ENCODE assay signal across 1 cellular context in genomic region chr2:241354668-241355658, GRCh38.
TF ChIP-seq lines count a peak whose summit lies in the region.

No MANE protein-coding gene starts in this region.

TF ChIP-seq in WTC11, 78 proteins besides CTCF, POLR2A, EP300 and RAD21 (continued from another document and continues in another):
- TF ChIP-seq ZSCAN18 (CRISPR knock-in tag; IDR thresholded peaks at IDR 0.05) (no peak), ZNF532 (CRISPR knock-in tag; IDR thresholded peaks at IDR 0.05; ENCODE audit: borderline replicate concordance) (peak; percentile 85; the same call in 1 of the 2 replicates), MAX (CRISPR knock-in tag; IDR thresholded peaks at IDR 0.05) (peak; percentile 57; the same call in 1 of the 2 replicates), JAZF1 (CRISPR knock-in tag; IDR thresholded peaks at IDR 0.05) (no peak), FOXP4 (CRISPR knock-in tag; IDR thresholded peaks at IDR 0.05) (no peak), ZNF219 (CRISPR knock-in tag; IDR thresholded peaks at IDR 0.05; ENCODE audit: borderline replicate concordance) (no peak), ARID4B (CRISPR knock-in tag; IDR thresholded peaks at IDR 0.05; ENCODE audit: borderline replicate concordance) (no peak), FOXP1 (CRISPR knock-in tag; IDR thresholded peaks at IDR 0.05; ENCODE audit: borderline replicate concordance) (no peak), KAT7 (CRISPR knock-in tag; IDR thresholded peaks at IDR 0.05; ENCODE audit: borderline replicate concordance) (no peak), MXD4 (CRISPR knock-in tag; IDR thresholded peaks at IDR 0.05; ENCODE audit: borderline replicate concordance) (no peak), NFYB (CRISPR knock-in tag; conservative IDR thresholded peaks at IDR 0.05; ENCODE audit: low read depth) (no peak), NR1H2 (CRISPR knock-in tag; IDR thresholded peaks at IDR 0.05) (no peak), NFATC4 (CRISPR knock-in tag; IDR thresholded peaks at IDR 0.05) (0 out of 2 replicates have a peak, but pooled peaks have one; percentile 52), JUN (CRISPR knock-in tag; IDR thresholded peaks at IDR 0.05) (no peak), RELA (CRISPR knock-in tag; IDR thresholded peaks at IDR 0.05; ENCODE audit: borderline replicate concordance) (no peak), USF2 (CRISPR knock-in tag; IDR thresholded peaks at IDR 0.05) (no peak), TP53 (CRISPR knock-in tag; IDR thresholded peaks at IDR 0.05) (0 out of 2 replicates have a peak, but pooled peaks have one; percentile 26), USF1 (CRISPR knock-in tag; IDR thresholded peaks at IDR 0.05) (no peak), HMGXB4 (CRISPR knock-in tag; IDR thresholded peaks at IDR 0.05) (no peak), SP1 (CRISPR knock-in tag; conservative IDR thresholded peaks at IDR 0.05) (peak; percentile 62), CBFB (CRISPR knock-in tag; IDR thresholded peaks at IDR 0.05; ENCODE audit: low read depth) (no peak), CDX4 (CRISPR knock-in tag; IDR thresholded peaks at IDR 0.05; ENCODE audit: borderline replicate concordance) (no peak), PRRX2 (CRISPR knock-in tag; IDR thresholded peaks at IDR 0.05) (0 out of 2 replicates have a peak, but pooled peaks have one; percentile 16), TEAD4 (CRISPR knock-in tag; IDR thresholded peaks at IDR 0.05) (no peak), ZBTB43 (CRISPR knock-in tag; IDR thresholded peaks at IDR 0.05) (no peak), MLX (CRISPR knock-in tag; IDR thresholded peaks at IDR 0.05) (no peak), ZNF263 (CRISPR knock-in tag; IDR thresholded peaks at IDR 0.05; ENCODE audit: low read depth) (no peak), E2F4 (CRISPR knock-in tag; IDR thresholded peaks at IDR 0.05; ENCODE audit: borderline replicate concordance, low read depth) (no peak), ATF1 (CRISPR knock-in tag; IDR thresholded peaks at IDR 0.05) (no peak), ZNF281 (CRISPR knock-in tag; IDR thresholded peaks at IDR 0.05) (no peak), HMGA2 (CRISPR knock-in tag; IDR thresholded peaks at IDR 0.05) (no peak), ZNF396 (CRISPR knock-in tag; IDR thresholded peaks at IDR 0.05; ENCODE audit: borderline replicate concordance) (no peak)
